Comparison of ENCODE assay signal across 2 cellular contexts in the genomic region with DNA sequence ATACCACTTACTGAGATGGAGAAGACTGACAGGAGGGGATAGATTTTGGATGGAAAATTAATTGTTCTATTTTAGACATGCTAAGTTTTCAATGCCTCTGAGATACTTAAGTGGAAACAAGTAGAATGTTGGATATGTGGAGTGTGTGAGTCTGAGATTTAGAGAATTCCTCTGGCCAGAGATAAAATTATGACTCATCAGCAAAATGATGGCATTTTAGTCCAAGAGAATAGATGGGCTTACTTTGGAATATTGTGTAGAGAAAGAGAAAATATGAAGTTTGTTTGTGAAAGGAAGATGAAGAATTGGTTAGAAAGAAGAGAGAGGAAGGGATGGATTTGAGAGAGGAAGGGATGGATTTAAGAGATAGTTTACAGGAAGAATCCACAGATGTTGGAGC.
A peak's percentile ranks its signal among the peaks of the same experiment; 100 is the strongest.
TF ChIP-seq lines count a peak whose summit lies in the region.

No MANE protein-coding gene starts in this region.

TF ChIP-seq in IMR-90, 13 proteins besides CTCF, POLR2A, EP300 and RAD21:
- TF ChIP-seq ELK1 (IDR thresholded peaks at IDR 0.05; ENCODE audit: borderline replicate concordance, low read depth, low read length) (no peak), SMC3 (IDR thresholded peaks at IDR 0.05; ENCODE audit: low read depth, low read length) (no peak), MXI1 (IDR thresholded peaks at IDR 0.05; ENCODE audit: borderline replicate concordance, low read depth, low read length) (no peak), MAFK (IDR thresholded peaks at IDR 0.05; ENCODE audit: low read depth, low read length) (peak; percentile 37; the same call in 1 of the 2 replicates), NFE2L2 (IDR thresholded peaks at IDR 0.05; ENCODE audit: low read depth, low read length) (no peak), BHLHE40 (IDR thresholded peaks at IDR 0.05; ENCODE audit: low read depth, low read length) (no peak)

TF ChIP-seq in K562, 482 proteins besides CTCF, POLR2A, EP300 and RAD21 (continued from another document):
- no peak for TF ChIP-seq E4F1 (CRISPR knock-in tag; IDR thresholded peaks at IDR 0.05; ENCODE audit: borderline replicate concordance)
- no peak for TF ChIP-seq ZNF311 (CRISPR knock-in tag; IDR thresholded peaks at IDR 0.05)
- peak; percentile 60 for TF ChIP-seq ZNF316 (IDR thresholded peaks at IDR 0.05)
- TF ChIP-seq, protein P1, sequence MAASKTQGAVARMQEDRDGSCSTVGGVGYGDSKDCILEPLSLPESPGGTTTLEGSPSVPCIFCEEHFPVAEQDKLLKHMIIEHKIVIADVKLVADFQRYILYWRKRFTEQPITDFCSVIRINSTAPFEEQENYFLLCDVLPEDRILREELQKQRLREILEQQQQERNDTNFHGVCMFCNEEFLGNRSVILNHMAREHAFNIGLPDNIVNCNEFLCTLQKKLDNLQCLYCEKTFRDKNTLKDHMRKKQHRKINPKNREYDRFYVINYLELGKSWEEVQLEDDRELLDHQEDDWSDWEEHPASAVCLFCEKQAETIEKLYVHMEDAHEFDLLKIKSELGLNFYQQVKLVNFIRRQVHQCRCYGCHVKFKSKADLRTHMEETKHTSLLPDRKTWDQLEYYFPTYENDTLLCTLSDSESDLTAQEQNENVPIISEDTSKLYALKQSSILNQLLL (CRISPR knock-in tag; IDR thresholded peaks at IDR 0.05; ENCODE audit: borderline replicate concordance), result no peak
- no peak for TF ChIP-seq NONO (IDR thresholded peaks at IDR 0.05; ENCODE audit: low read depth in 2 of 2, low read length in 1 of 2)
- peak; percentile 44 for TF ChIP-seq MAFG (tag; conservative IDR thresholded peaks at IDR 0.05)
TF ChIP-seq in K562: peak in this region for 3.
